ENCODE assay signal across 8 cellular contexts in the genomic region with DNA sequence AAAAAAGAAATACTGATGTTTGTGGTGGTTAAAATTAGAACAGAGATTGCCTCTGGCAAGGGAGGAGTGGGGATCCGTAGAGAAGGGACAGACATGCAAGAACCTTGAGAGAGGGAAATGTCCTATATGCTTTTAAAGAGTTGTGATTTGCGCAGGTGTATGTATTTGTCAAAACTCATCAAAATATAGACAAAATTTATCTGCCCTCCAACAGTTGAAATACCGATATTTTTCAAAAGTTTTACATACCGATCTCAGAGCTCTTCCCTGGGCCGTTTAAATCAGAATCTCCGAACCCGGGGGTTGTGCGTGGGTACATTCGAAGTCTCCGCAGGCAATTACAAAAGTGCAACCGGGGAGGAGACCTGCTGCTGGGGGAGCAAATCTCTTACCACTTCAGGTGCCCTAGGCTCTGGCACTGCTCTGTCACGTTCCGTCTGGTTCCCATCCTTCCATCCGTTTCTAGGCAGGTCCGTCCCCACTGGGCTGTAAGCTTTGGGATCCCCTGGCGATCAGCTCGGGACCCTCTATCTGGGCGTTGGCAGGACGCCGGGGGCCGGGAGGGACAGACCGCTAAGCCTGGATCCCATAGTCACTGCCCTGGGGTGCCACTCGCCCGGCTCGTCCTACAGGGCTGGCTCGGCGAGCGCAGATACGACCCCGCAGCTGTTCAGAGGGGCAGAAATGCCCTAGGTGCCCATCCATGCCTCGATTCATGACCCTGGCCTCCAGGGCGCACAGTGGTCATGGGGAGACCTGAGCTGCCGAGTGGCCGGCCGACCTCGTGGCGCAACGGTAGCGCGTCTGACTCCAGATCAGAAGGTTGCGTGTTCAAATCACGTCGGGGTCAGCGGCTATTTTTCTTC. TPM values are rescaled to one million over a fixed set of nuclear protein-coding genes. Genes with fewer than 3 reads are reported as not detected.
A peak's percentile ranks its signal among the peaks of the same experiment; 100 is the strongest.
DNase-seq lines count a peak whose midpoint lies in the region; ATAC-seq and TF ChIP-seq lines count a peak whose summit lies in the region.

No MANE protein-coding gene starts in this region.

- TF ChIP-seq POLR2A in GM18505 (IDR thresholded peaks at IDR 0.05; ENCODE audit: borderline replicate concordance, extremely low read depth, insufficient read depth, insufficient read length): peak; percentile 62

- ATAC-seq in GM18505 (IDR thresholded peaks at IDR 0.05; ENCODE audit: unreplicated experiment): peak; percentile 29

- H3K4me3 ChIP-seq in WI38 (ENCODE audit: low read depth, low read length): peak overlapping the region; percentile 82
- peak overlapping the region; percentile 83 to 88 for H3K4me3 ChIP-seq in cardiac fibroblast (replicated peaks in 1 of 2; ENCODE audit: low read depth in 2 of 2, low read length in 2 of 2)

- peaks cover 8% of the 10 kb centered on the region for H3K4me1 Mint-ChIP-seq in chondrocyte (ENCODE audit: low read depth)

- no peak overlapping the region for H3K27ac Mint-ChIP-seq in chondrocyte (ENCODE audit: unreplicated experiment)

- H3K27me3 Mint-ChIP-seq in chondrocyte (ENCODE audit: low read depth): no peaks in the 10 kb centered on the region

- H3K36me3 Mint-ChIP-seq in chondrocyte (ENCODE audit: low read depth): no peaks in the 10 kb centered on the region

- peak; percentile 35 for DNase-seq in NCI-H1436 treated with DMSO at 0.1 percent for 48 hours (lab: John Stamatoyannopoulos, UW)
- peak; percentile 78 to 82 for DNase-seq in cardiac fibroblast (ENCODE audit: low read depth in 2 of 2)
- peak; percentile 96 for DNase-seq in islet precursor cell
- peak; percentile 91 to 93 for DNase-seq in stimulated activated CD4-positive, alpha-beta T cell treated with anti-CD3 and anti-CD28 coated beads, Interleukin-12 subunit alpha, Interleukin-12 subunit beta, amount 100 ng/mL, for 24 hours (ENCODE audit: low read depth in 2 of 2)
- DNase-seq in chondrocyte (ENCODE audit: low spot score): no peak

- no peak overlapping the region for H3K4me3 Mint-ChIP-seq in chondrocyte (ENCODE audit: unreplicated experiment)

- H3K9me3 Mint-ChIP-seq in chondrocyte (ENCODE audit: low read depth): no peaks in the 10 kb centered on the region

- no peak for TF ChIP-seq CTCF in 22Rv1 (IDR thresholded peaks at IDR 0.05)
- no peak for TF ChIP-seq CTCF in WI38 (IDR thresholded peaks at IDR 0.05; ENCODE audit: low read depth, low read length)
- TF ChIP-seq CTCF in cardiac fibroblast (IDR thresholded peaks at IDR 0.05; ENCODE audit: low read depth, low read length): no peak
- no peak for TF ChIP-seq CTCF in chondrocyte (IDR thresholded peaks at IDR 0.05)

- peak overlapping the region; percentile 96 for H3K27ac ChIP-seq in 22Rv1

RNA-seq across cellular contexts. Expression of a gene that starts 4.2 kb away (rescaled TPM):
- total RNA-seq in chondrocyte: 5.5 to 8.6 TPM (median 8.2 TPM) in 3 replicates

RNA-seq across cellular contexts. Expression of a gene that starts 9.6 kb away (rescaled TPM):
- 7.8 to 12.1 TPM (median 8.4 TPM) in 3 replicates for total RNA-seq in chondrocyte

RNA-seq across cellular contexts. Expression of a gene that starts 23.1 kb away (rescaled TPM):
- 45.4 to 58.1 TPM (median 46.7 TPM) in 3 replicates for total RNA-seq in chondrocyte

RNA-seq across cellular contexts. Expression of a gene that starts 24.6 kb away (rescaled TPM):
- total RNA-seq in chondrocyte: 8.6 to 14.1 TPM (median 8.9 TPM) in 3 replicates

RNA-seq across cellular contexts. Expression of a gene that starts 33.6 kb away (rescaled TPM):
- total RNA-seq in chondrocyte: 68.0 to 87.6 TPM (median 75.9 TPM) in 3 replicates
